ENCODE assay signal across 20 cellular contexts in the genomic region with DNA sequence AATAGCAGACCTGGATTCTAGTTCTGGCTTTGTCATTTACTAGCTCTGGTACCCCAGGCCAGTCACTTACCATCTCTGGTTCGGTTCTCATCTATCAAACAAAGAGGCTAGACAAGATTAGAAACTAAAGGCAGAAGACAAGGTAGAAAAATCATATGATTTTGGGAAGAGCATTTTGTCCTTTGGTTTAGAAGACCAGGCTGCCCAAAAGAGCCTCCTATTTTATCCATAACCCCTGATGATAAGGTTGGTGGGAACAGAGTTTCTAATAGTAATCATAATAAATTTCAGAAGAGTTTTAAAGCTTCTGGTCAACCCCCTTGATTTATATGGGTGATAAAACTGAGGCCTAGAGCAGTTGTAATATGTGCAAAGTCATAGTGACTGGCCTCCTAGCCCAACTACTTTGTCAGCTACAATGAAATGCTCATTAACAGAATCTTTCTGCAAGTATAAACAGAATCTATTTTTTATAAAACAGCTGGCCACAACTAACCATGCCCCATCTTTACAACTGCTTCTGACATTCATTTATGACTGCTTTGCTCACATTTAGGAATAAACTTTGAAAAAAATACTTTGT. TPM values are rescaled to one million over a fixed set of nuclear protein-coding genes. Genes with fewer than 3 reads are reported as not detected.
A peak's percentile ranks its signal among the peaks of the same experiment; 100 is the strongest.
DNase-seq lines count a peak whose midpoint lies in the region; ATAC-seq, FAIRE-seq and TF ChIP-seq lines count a peak whose summit lies in the region.
"Had no signal": no experiment of that assay in that cellular context is flagged by ENCODE, and none has a peak within 500 bp of the region (broad histone marks: within the 10 kb centered on the region; RNA-seq: fewer than 3 reads in every experiment).

No MANE protein-coding gene starts in this region.

- H3K36me3 ChIP-seq in mesenchymal stem cell (ENCODE audit: control insufficient read depth in 1 of 2, insufficient read depth in 2 of 2, low read depth in 1 of 2, low read length in 2 of 2), result peaks cover 25 to 86% of the 10 kb centered on the region in 2 experiments

- H3K4me2 ChIP-seq in A549 (no peak overlapping the region), mesenchymal stem cell (ENCODE audit: low read length, poor library complexity, severe bottlenecking) (no peak overlapping the region)

- FAIRE-seq in A549 (lab: Jason Lieb, UNC), result no peak

- H4K91ac ChIP-seq in mesenchymal stem cell (ENCODE audit: low read length), result no peak overlapping the region

- H2AFZ ChIP-seq in mesenchymal stem cell (ENCODE audit: low read depth, low read length), result no peak overlapping the region

- 74% methylated on average over 1 of the region's 1 CpG for WGBS in A549 (ENCODE audit: missing lambda C conversion rate)
- 100% methylated on average over 1 of the region's 1 CpG for WGBS in mesenchymal stem cell

- H3K79me1 ChIP-seq in mesenchymal stem cell (replicated peaks; ENCODE audit: low read length, poor library complexity, severe bottlenecking), result peaks cover 17% of the 10 kb centered on the region

- H2BK15ac ChIP-seq in mesenchymal stem cell (ENCODE audit: low read depth, poor library complexity, severe bottlenecking), result no peak overlapping the region

- DNase-seq in A549 (ENCODE audit: low read depth in 1 of 2, low spot score in 1 of 2), result peak in 1 of 2 experiments; percentile 32
- DNase-seq in HFFc6, result peak; percentile 58
- DNase-seq in central memory CD8-positive, alpha-beta T cell (ENCODE audit: low spot score in 2 of 2), result no peak
- DNase-seq in mesenchymal stem cell, result peak; percentile 46
- no peak for DNase-seq in substantia nigra (lab: John Stamatoyannopoulos, UW)
- DNase-seq in epidermal melanocyte (ENCODE audit: insufficient read length, low spot score), result no peak
- no peak for DNase-seq in NCI-H1417 (lab: John Stamatoyannopoulos, UW)
- DNase-seq in stimulated activated naive CD4-positive, alpha-beta T cell (lab: John Stamatoyannopoulos, UW), result no peak
- DNase-seq: activated CD4-positive, alpha-beta T cell treated with anti-CD3 and anti-CD28 coated beads for 48 hours; activated naive CD4-positive, alpha-beta T cell treated with anti-CD3 and anti-CD28 coated beads for 36 hours; brain microvascular endothelial cell; dorsolateral prefrontal cortex; H7; left ventricle myocardium superior; naive B cell; NCI-H146; NCI-H446; SIG-M5 had no signal

- no peaks in the 10 kb centered on the region for H3K9me3 ChIP-seq in A549
- no peaks in the 10 kb centered on the region for H3K9me3 ChIP-seq in mesenchymal stem cell (ENCODE audit: control insufficient read depth, low read length)

- peaks cover 36% of the 10 kb centered on the region for H3K36me3 Mint-ChIP-seq in HFFc6 (ENCODE audit: low read depth)
- H3K36me3 Mint-ChIP-seq in central memory CD8-positive, alpha-beta T cell (ENCODE audit: insufficient read depth), result peaks cover 21% of the 10 kb centered on the region

- no peak for TF ChIP-seq RAD21 in A549 (conservative IDR thresholded peaks at IDR 0.05 in 1 of 2, IDR thresholded peaks at IDR 0.05 in 1 of 2)

- no peaks in the 10 kb centered on the region for H3K27me3 Mint-ChIP-seq in HFFc6 (ENCODE audit: insufficient read depth)
- H3K27me3 Mint-ChIP-seq in central memory CD8-positive, alpha-beta T cell, result no peaks in the 10 kb centered on the region
- H3K27me3 Mint-ChIP-seq: naive B cell; progenitor cell of endocrine pancreas; stimulated activated naive CD8-positive, alpha-beta T cell treated with anti-CD3 and anti-CD28 coated beads, Interleukin-15, Interleukin-2, amounts not matched to agents 100 ng/mL and 50 ng/mL, for 24 hours had no signal

- H3K9me3 Mint-ChIP-seq in HFFc6, result no peaks in the 10 kb centered on the region
- H3K9me3 Mint-ChIP-seq in central memory CD8-positive, alpha-beta T cell, result no peaks in the 10 kb centered on the region
- H3K9me3 Mint-ChIP-seq: activated naive CD4-positive, alpha-beta T cell treated with anti-CD3 and anti-CD28 coated beads for 36 hours; naive B cell; stimulated activated naive CD8-positive, alpha-beta T cell treated with anti-CD3 and anti-CD28 coated beads, Interleukin-15, Interleukin-2, amounts not matched to agents 100 ng/mL and 50 ng/mL, for 24 hours had no signal

- H3K27me3 ChIP-seq in mesenchymal stem cell (ENCODE audit: control insufficient read depth in 1 of 2, insufficient read depth in 1 of 2, low read length in 2 of 2), result no peaks in the 10 kb centered on the region
- H3K27me3 ChIP-seq: brain microvascular endothelial cell, dorsolateral prefrontal cortex had no signal

- H4K8ac ChIP-seq in mesenchymal stem cell (ENCODE audit: low read length), result no peak overlapping the region

- peak overlapping the region; percentile 93 for H3K27ac Mint-ChIP-seq in HFFc6
- peak overlapping the region; percentile 46 for H3K27ac Mint-ChIP-seq in central memory CD8-positive, alpha-beta T cell (ENCODE audit: low read depth)
- H3K27ac Mint-ChIP-seq: activated naive CD4-positive, alpha-beta T cell treated with anti-CD3 and anti-CD28 coated beads for 36 hours; progenitor cell of endocrine pancreas; stimulated activated naive CD8-positive, alpha-beta T cell treated with anti-CD3 and anti-CD28 coated beads, Interleukin-15, Interleukin-2, amounts not matched to agents 100 ng/mL and 50 ng/mL, for 24 hours had no signal

- TF ChIP-seq CTCF in A549 (IDR thresholded peaks at IDR 0.05) (no peak), HFFc6 (IDR thresholded peaks at IDR 0.05) (no peak)

- CTCF ChIA-PET in A549 (lab: Yijun Ruan, JAX), result interaction anchor here (1.2 to 2.7 kb wide), 4 partner anchors 14 to 272 kb away, joined by 4 to 6 read pairs (median 6); no protein-coding TSS in a partner anchor

- no peak overlapping the region for H3K23ac ChIP-seq in mesenchymal stem cell (ENCODE audit: low read length in 2 of 2)

- H3K14ac ChIP-seq in mesenchymal stem cell (ENCODE audit: low read length in 2 of 2), result no peak overlapping the region

- H3K27ac ChIP-seq in A549 (peak overlapping the region; percentile 32 to 65; a peak in 5 of 6 replicates), mesenchymal stem cell (ENCODE audit: low read length, poor library complexity, severe bottlenecking) (peak overlapping the region; percentile 8), substantia nigra (ENCODE audit: low read depth, low read length, poor library complexity, severe bottlenecking) (no peak overlapping the region)
- H3K27ac ChIP-seq: brain microvascular endothelial cell, dorsolateral prefrontal cortex had no signal

- POLR2A ChIA-PET in A549 (lab: Yijun Ruan, JAX), result no interaction called here

- H2BK5ac ChIP-seq in mesenchymal stem cell (ENCODE audit: low read depth, low read length, poor library complexity, severe bottlenecking), result no peak overlapping the region

- no peak overlapping the region for H3K4me3 ChIP-seq in A549
- H3K4me3 ChIP-seq in mesenchymal stem cell (ENCODE audit: insufficient read depth in 1 of 2, low read depth in 1 of 2, low read length in 2 of 2), result no peak overlapping the region
- H3K4me3 ChIP-seq: dorsolateral prefrontal cortex had no signal

- no peak for TF ChIP-seq EP300 in A549 (IDR thresholded peaks at IDR 0.05)

- H2AK5ac ChIP-seq in mesenchymal stem cell (ENCODE audit: low read length, severe bottlenecking), result no peak overlapping the region

- peaks cover 42% of the 10 kb centered on the region for H3K4me1 Mint-ChIP-seq in HFFc6 (ENCODE audit: low read depth)
- H3K4me1 Mint-ChIP-seq in central memory CD8-positive, alpha-beta T cell, result peaks cover 5% of the 10 kb centered on the region

- H3K4me1 ChIP-seq in A549 (peaks cover 19% of the 10 kb centered on the region), mesenchymal stem cell (ENCODE audit: control insufficient read depth, insufficient read depth, low read depth, low read length) (peaks cover 1% of the 10 kb centered on the region)

- no peak overlapping the region for H3K4me3 Mint-ChIP-seq in HFFc6
- H3K4me3 Mint-ChIP-seq in central memory CD8-positive, alpha-beta T cell, result no peak overlapping the region
- H3K4me3 Mint-ChIP-seq: activated naive CD4-positive, alpha-beta T cell treated with anti-CD3 and anti-CD28 coated beads for 36 hours; naive B cell; stimulated activated naive CD8-positive, alpha-beta T cell treated with anti-CD3 and anti-CD28 coated beads, Interleukin-15, Interleukin-2, amounts not matched to agents 100 ng/mL and 50 ng/mL, for 24 hours had no signal

- no peak for TF ChIP-seq POLR2A in A549 (IDR thresholded peaks at IDR 0.05; ENCODE audit: low read length)

- no peak overlapping the region for H3K4ac ChIP-seq in mesenchymal stem cell (ENCODE audit: low read depth in 1 of 2, low read length in 2 of 2)

- ATAC-seq in A549, result no peak
- no peak for ATAC-seq in central memory CD8-positive, alpha-beta T cell (replicated peaks; ENCODE audit: extremely low read depth, poor library complexity, severe bottlenecking)
- ATAC-seq: left ventricle myocardium superior had no signal

- H2BK120ac ChIP-seq in mesenchymal stem cell (ENCODE audit: low read depth, low read length), result no peak overlapping the region

- peak overlapping the region; percentile 71 for H3K9ac ChIP-seq in mesenchymal stem cell (ENCODE audit: low read length)

- no peak overlapping the region for H2BK12ac ChIP-seq in mesenchymal stem cell (ENCODE audit: low read length in 2 of 2)

- H3K18ac ChIP-seq in mesenchymal stem cell (ENCODE audit: low read depth in 1 of 2, low read length in 2 of 2), result no peak overlapping the region

RNA-seq across cellular contexts. Expression of a gene that starts 23.4 kb away (rescaled TPM):
- polyA plus RNA-seq in A549 (2011; rRNA removed) (54.4 and 54.7 TPM in 2 replicates), A549 (2017; fragmentation: RNase III; extraction: RNeasy Plus Mini Kit Qiagen cat#74134 plus additional on column Dnase treatment) (44.2 to 47.3 TPM (median 45.8 TPM) in 3 replicates)
- polyA plus RNA-seq in A549 (2012; cell fraction: cytosol; rRNA removed), result 22.2 and 25.1 TPM in 2 replicates
- 17.5 and 26.8 TPM in 2 replicates for polyA plus RNA-seq in A549 (2012; cell fraction: nucleus; rRNA removed)
- polyA minus RNA-seq in A549 (2011; rRNA and poly(A)+ RNA removed), result 24.6 and 25.7 TPM in 2 replicates
- total RNA-seq in HFFc6 (2021; fragmentation: NEBNext Ultra II Directional; extraction: Animal tissue kit (Norgen Biotek cat#: 25700)), result 10 to 100 TPM; 36.7 to 42.1 (median 38.7) TPM
- 13.5 TPM for polyA plus RNA-seq in mesenchymal stem cell (2013, experiment 1 of 2)
- 13.4 TPM for polyA plus RNA-seq in mesenchymal stem cell (2013, experiment 2 of 2)

RNA-seq across cellular contexts. Expression of a gene that starts 23.5 kb away (rescaled TPM):
- polyA plus RNA-seq in A549 (2011; rRNA removed), result 48.3 and 66.5 TPM in 2 replicates
- polyA plus RNA-seq in A549 (2012; cell fraction: cytosol; rRNA removed), result 31.4 and 39.9 TPM in 2 replicates
- 13.1 and 26.5 TPM in 2 replicates for polyA plus RNA-seq in A549 (2012; cell fraction: nucleus; rRNA removed)
- 44.5 to 48.8 TPM (median 47.6 TPM) in 3 replicates for polyA plus RNA-seq in A549 (2017; fragmentation: RNase III; extraction: RNeasy Plus Mini Kit Qiagen cat#74134 plus additional on column Dnase treatment)
- polyA minus RNA-seq in A549 (2011; rRNA and poly(A)+ RNA removed), result 26.6 and 29.3 TPM in 2 replicates
- 10 to 100 TPM; 11.2 to 15.2 (median 12.4) TPM for total RNA-seq in HFFc6 (2021; fragmentation: NEBNext Ultra II Directional; extraction: Animal tissue kit (Norgen Biotek cat#: 25700))
- 11.2 TPM for polyA plus RNA-seq in mesenchymal stem cell (2013, experiment 1 of 2)
- polyA plus RNA-seq in mesenchymal stem cell (2013, experiment 2 of 2), result 11.2 TPM

RNA-seq across cellular contexts. Expression of a gene that starts 49.2 kb away (rescaled TPM):
- polyA plus RNA-seq in A549 (2011; rRNA removed), result 10.4 and 10.7 TPM in 2 replicates
- 3.3 and 4.3 TPM in 2 replicates for polyA plus RNA-seq in A549 (2012; cell fraction: cytosol; rRNA removed)
- polyA plus RNA-seq in A549 (2012; cell fraction: nucleus; rRNA removed), result 1.8 and 2.7 TPM in 2 replicates
- 6.6 to 7.3 TPM (median 6.8 TPM) in 3 replicates for polyA plus RNA-seq in A549 (2017; fragmentation: RNase III; extraction: RNeasy Plus Mini Kit Qiagen cat#74134 plus additional on column Dnase treatment)
- polyA minus RNA-seq in A549 (2011; rRNA and poly(A)+ RNA removed), result 18.8 and 19.9 TPM in 2 replicates
- 10 to 100 TPM; 11.1 to 17.0 (median 13.6) TPM for total RNA-seq in HFFc6 (2021; fragmentation: NEBNext Ultra II Directional; extraction: Animal tissue kit (Norgen Biotek cat#: 25700))
- polyA plus RNA-seq in mesenchymal stem cell (2013, experiment 1 of 2), result 16.1 TPM
- polyA plus RNA-seq in mesenchymal stem cell (2013, experiment 2 of 2), result 16.0 TPM

Comparison
In these comparisons a context has a peak if more than half of its experiments do, and no peak if none do; other contexts are left out.
1. DNase-seq: peak in HFFc6 (single experiment) and mesenchymal stem cell (single experiment); none in central memory CD8-positive, alpha-beta T cell (0 of 2), substantia nigra (0 of 49), epidermal melanocyte (single experiment), NCI-H1417 (0 of 3) and stimulated activated naive CD4-positive, alpha-beta T cell (0 of 6).